In genomic region chr19:57576661-57577060, GRCh38 we compare ENCODE assay signal across 1 cellular context.
A peak's percentile ranks its signal among the peaks of the same experiment; 100 is the strongest.
TF ChIP-seq lines count a peak whose summit lies in the region.

No MANE protein-coding gene starts in this region.

TF ChIP-seq in A549, 52 proteins besides CTCF, POLR2A, EP300 and RAD21:
- TF ChIP-seq MAFK (IDR thresholded peaks at IDR 0.05; ENCODE audit: partially characterized antibody) (peak; percentile 85), CHD2 (IDR thresholded peaks at IDR 0.05; ENCODE audit: low read length, partially characterized antibody) (no peak)
